10 cellular contexts compared by ENCODE assay signal in the genomic region with DNA sequence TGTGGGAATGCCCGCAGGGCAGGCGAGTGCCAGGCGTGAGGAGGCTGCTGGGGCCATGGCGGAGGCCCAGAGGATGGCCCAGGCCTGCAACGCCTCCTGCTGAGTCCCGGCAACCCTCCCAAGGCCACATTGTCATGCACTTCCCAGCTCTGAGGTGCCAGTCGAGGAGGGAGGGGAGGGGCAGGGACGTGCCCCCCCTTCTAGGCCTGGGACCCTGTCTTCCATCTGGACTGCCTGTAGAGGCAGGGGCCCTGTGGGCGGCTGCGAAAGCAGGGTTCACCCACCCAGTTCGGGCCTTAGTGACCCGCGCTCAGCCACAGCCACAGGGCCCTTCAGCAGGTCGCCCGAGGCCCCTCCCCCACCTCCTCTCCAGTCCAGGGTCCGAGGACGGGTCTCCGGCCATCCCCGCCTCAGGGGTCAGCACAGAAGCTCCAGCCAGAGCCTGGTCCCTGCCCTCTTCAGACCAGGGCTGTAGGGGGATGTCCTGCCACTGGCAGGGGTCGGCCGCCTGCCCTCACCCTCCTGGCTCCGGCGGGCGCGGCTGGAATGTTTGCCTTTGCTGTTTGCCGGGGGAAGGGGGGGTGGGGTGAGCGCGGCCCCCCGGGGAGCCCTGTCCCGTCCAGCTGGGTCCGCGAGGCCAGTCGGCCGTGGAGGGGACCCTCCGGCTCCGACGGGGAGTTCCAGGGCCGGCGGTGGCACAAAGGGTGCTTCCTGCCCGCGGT. TPM values are rescaled to one million over a fixed set of nuclear protein-coding genes. Genes with fewer than 3 reads are reported as not detected.
A peak's percentile ranks its signal among the peaks of the same experiment; 100 is the strongest.
DNase-seq lines count a peak whose midpoint lies in the region; ATAC-seq and TF ChIP-seq lines count a peak whose summit lies in the region.
"Had no signal": no experiment of that assay in that cellular context is flagged by ENCODE, and none has a peak within 500 bp of the region (broad histone marks: within the 10 kb centered on the region; RNA-seq: fewer than 3 reads in every experiment).

No MANE protein-coding gene starts in this region.

- in situ Hi-C loops in transverse colon (cut with MboI; ENCODE audit: low pct_ligation_motif_present in 1 of 4, low pct_unique_long_range_greater_than_20kb in 1 of 4, low sequenced_read_pairs in 3 of 4): no loop called here

- H3K4me3 ChIP-seq in transverse colon (peak overlapping the region in 3 of 4 donors; percentile 24 to 48 (median 39)), MG63 (no peak overlapping the region)

- H3K9me3 ChIP-seq in transverse colon (no peaks in the 10 kb centered on the region), MG63 (no peaks in the 10 kb centered on the region)

- ATAC-seq in left colon: no peak

- H3K27me3 ChIP-seq in transverse colon (peaks cover 94% of the 10 kb centered on the region), MG63 (no peaks in the 10 kb centered on the region)

- no peak for TF ChIP-seq EP300 in transverse colon (IDR thresholded peaks at IDR 0.05; ENCODE audit: low read depth)

- TF ChIP-seq CTCF in transverse colon (IDR thresholded peaks at IDR 0.05): no peak

- TF ChIP-seq POLR2A in transverse colon (IDR thresholded peaks at IDR 0.05): no peak

- H3K36me3 ChIP-seq in transverse colon (no peaks in the 10 kb centered on the region), MG63 (no peaks in the 10 kb centered on the region)

- H3K4me1 ChIP-seq in transverse colon: peaks cover 13 to 31% (median 23%) of the 10 kb centered on the region in 4 donors

- 33 to 37% methylated on average over 2 to 38 of the region's 41 CpGs for WGBS in transverse colon (ENCODE audit: low coverage in 1 of 2), 2 donors

- no peak overlapping the region for H3K27ac ChIP-seq in transverse colon

- DNase-seq in DMS53 (lab: John Stamatoyannopoulos, UW) (peak; percentile 67), DMS53 treated with DMSO at 0.1 percent for 48 hours (lab: John Stamatoyannopoulos, UW; ENCODE audit: unreplicated experiment) (no peak), astrocyte of the hippocampus (ENCODE audit: low read depth, low spot score) (peak; percentile 50), islet precursor cell (peak; percentile 82), transverse colon (no peak), MG63 (no peak), left colon (no peak), MV-4-11 (lab: John Stamatoyannopoulos, UW) (no peak)
- DNase-seq: immature natural killer cell, NCI-H2107 had no signal

- intact Hi-C loops in transverse colon (cut with DNase I; ENCODE audit: low total_unique reads) (no loop called here), left colon (cut with DNase I, micrococcal nuclease) (no loop called here)

RNA-seq across cellular contexts. Expression of a gene that starts 26.6 kb away (rescaled TPM):
- total RNA-seq in transverse colon: 100 to 1,000 TPM in 2 of 4 donors, 10 to 100 TPM in 2; 56.2 to 209 (median 110) TPM
- total RNA-seq in MG63 (2014; rRNA removed; shearing (Covaris generic); ENCODE audit: low replicate concordance): 0.07 and 8.9 TPM in 2 replicates
- 10 to 100 TPM; 46.5 to 57.4 TPM for total RNA-seq in left colon

RNA-seq across cellular contexts. Expression of a gene that starts 45.2 kb away (rescaled TPM):
- total RNA-seq in transverse colon: 100 to 1,000 TPM in 1 of 4 donors, 10 to 100 TPM in 1, 1 to 10 TPM in 2; 5.9 to 175 (median 23.1) TPM
- 67.1 and 72.9 TPM in 2 replicates for total RNA-seq in MG63 (2014; rRNA removed; shearing (Covaris generic); ENCODE audit: low replicate concordance)
- total RNA-seq in left colon: 10 to 100 TPM in 1 of 2 donors, 1 to 10 TPM in 1; 8.9 to 18.3 TPM

RNA-seq across cellular contexts. Expression of a gene that starts 45.4 kb away (rescaled TPM):
- 100 to 1,000 TPM in 1 of 4 donors, 10 to 100 TPM in 3; 66.1 to 116 (median 86.6) TPM for total RNA-seq in transverse colon
- 11.2 and 15.7 TPM in 2 replicates for total RNA-seq in MG63 (2014; rRNA removed; shearing (Covaris generic); ENCODE audit: low replicate concordance)
- 10 to 100 TPM; 51.1 to 60.3 TPM for total RNA-seq in left colon

RNA-seq across cellular contexts. Expression of a gene that starts 54.4 kb away (rescaled TPM):
- total RNA-seq in transverse colon (10 to 100 TPM in 3 of 4 donors, 1 to 10 TPM in 1; 7.6 to 47.5 (median 31.6) TPM), left colon (10 to 100 TPM; 23.3 to 27.3 TPM)
- 72.1 and 99.1 TPM in 2 replicates for total RNA-seq in MG63 (2014; rRNA removed; shearing (Covaris generic); ENCODE audit: low replicate concordance)

Comparison
In these comparisons a context has a peak if more than half of its experiments do, and no peak if none do; other contexts are left out.
1. DNase-seq: peak in DMS53 (single experiment), astrocyte of the hippocampus (single experiment) and islet precursor cell (single experiment); none in DMS53 treated with DMSO at 0.1 percent for 48 hours (single experiment), transverse colon (single experiment), MG63 (single experiment), left colon (0 of 2) and MV-4-11 (single experiment).